ENCODE assay signal across 21 cellular contexts in genomic region chr11:80163011-80163410, GRCh38.
DNase-seq lines count a peak whose midpoint lies in the region; ATAC-seq, FAIRE-seq and TF ChIP-seq lines count a peak whose summit lies in the region.
"Had no signal": no experiment of that assay in that cellular context is flagged by ENCODE, and none has a peak within 500 bp of the region (broad histone marks: within the 10 kb centered on the region; RNA-seq: fewer than 3 reads in every experiment).

No MANE protein-coding gene starts in this region.

- H3K4me3 ChIP-seq in hepatocyte = no peak overlapping the region
- no peak overlapping the region for H3K4me3 ChIP-seq in gastroesophageal sphincter
- H3K4me3 ChIP-seq: PC-9, uterus had no signal

- peak; percentile 48 for DNase-seq in HFFc6
- DNase-seq in amniotic epithelial cell (ENCODE audit: low read depth) = peak; percentile 95
- DNase-seq in hepatocyte (ENCODE audit: low spot score) = peak; percentile 70
- DNase-seq in urothelium cell line (ENCODE audit: low spot score) = peak; percentile 72
- DNase-seq in stimulated activated CD4-positive, alpha-beta T cell treated with anti-CD3 and anti-CD28 coated beads, Interleukin-1b, Interleukin-23, amount 100 ng/mL, for 48 hours = no peak
- no peak for DNase-seq in activated naive CD8-positive, alpha-beta T cell treated with anti-CD3 and anti-CD28 coated beads, Interleukin-2, amount 50 U/mL, for 24 hours
- DNase-seq: activated B cell treated with CpG ODN at 0.5 μM for 24 hours; activated gamma-delta T cell treated with Interleukin-2 at 50 U/mL for 16 hours; DND-41; effector memory CD8-positive, alpha-beta T cell; midbrain; NCI-H187; NCI-H524 treated with DMSO at 0.1 percent for 48 hours; stimulated activated naive B cell treated with anti-CD40 and anti-IgM and Interleukin-4, amounts not matched to agents 10 μg/mL and 1 μg/mL and 100 μg/mL, for 72 hours; T-cell; uterus had no signal

- no peak for TF ChIP-seq POLR2A in gastroesophageal sphincter (IDR thresholded peaks at IDR 0.05)

- H3K9me2 ChIP-seq in hepatocyte (replicated peaks; ENCODE audit: insufficient read depth) = no peaks in the 10 kb centered on the region

- H3K79me2 ChIP-seq in hepatocyte = no peaks in the 10 kb centered on the region

- peak overlapping the region; percentile 69 for H3K27ac ChIP-seq in hepatocyte
- H3K27ac ChIP-seq in gastroesophageal sphincter = no peak overlapping the region
- H3K27ac ChIP-seq: C4-2B, PC-9, uterus had no signal

- H3K9me3 ChIP-seq in hepatocyte (ENCODE audit: low read depth) (no peaks in the 10 kb centered on the region), gastroesophageal sphincter (no peaks in the 10 kb centered on the region)
- H3K9me3 ChIP-seq: uterus had no signal

- no peak for FAIRE-seq in urothelium cell line (lab: Jason Lieb, UNC)
- FAIRE-seq: GM12892 had no signal

- peak overlapping the region; percentile 81 for H3K27ac Mint-ChIP-seq in HFFc6
- no peak overlapping the region for H3K27ac Mint-ChIP-seq in activated naive CD8-positive, alpha-beta T cell treated with anti-CD3 and anti-CD28 coated beads, Interleukin-2, amount 50 U/mL, for 24 hours
- H3K27ac Mint-ChIP-seq: activated B cell treated with CpG ODN at 0.5 μM for 24 hours; brain; effector memory CD8-positive, alpha-beta T cell; stimulated activated naive B cell treated with anti-CD40 and anti-IgM and Interleukin-4, amounts not matched to agents 10 μg/mL and 1 μg/mL and 100 μg/mL, for 72 hours; T-cell had no signal

- H3K9me3 Mint-ChIP-seq in HFFc6 = no peaks in the 10 kb centered on the region
- peaks cover 8% of the 10 kb centered on the region for H3K9me3 Mint-ChIP-seq in activated naive CD8-positive, alpha-beta T cell treated with anti-CD3 and anti-CD28 coated beads, Interleukin-2, amount 50 U/mL, for 24 hours
- H3K9me3 Mint-ChIP-seq: activated B cell treated with CpG ODN at 0.5 μM for 24 hours; brain; stimulated activated naive B cell treated with anti-CD40 and anti-IgM and Interleukin-4, amounts not matched to agents 10 μg/mL and 1 μg/mL and 100 μg/mL, for 72 hours had no signal

- no peak for TF ChIP-seq CTCF in HFFc6 (IDR thresholded peaks at IDR 0.05)
- TF ChIP-seq CTCF in hepatocyte (IDR thresholded peaks at IDR 0.05; ENCODE audit: poor library complexity) = no peak
- TF ChIP-seq CTCF in gastroesophageal sphincter (IDR thresholded peaks at IDR 0.05) = no peak

- H2AFZ ChIP-seq in hepatocyte = no peak overlapping the region
- H2AFZ ChIP-seq: PC-9 had no signal

- H3K4me3 Mint-ChIP-seq in HFFc6 = peak overlapping the region; percentile 51
- no peak overlapping the region for H3K4me3 Mint-ChIP-seq in activated naive CD8-positive, alpha-beta T cell treated with anti-CD3 and anti-CD28 coated beads, Interleukin-2, amount 50 U/mL, for 24 hours
- H3K4me3 Mint-ChIP-seq: activated B cell treated with CpG ODN at 0.5 μM for 24 hours; brain; effector memory CD8-positive, alpha-beta T cell; stimulated activated naive B cell treated with anti-CD40 and anti-IgM and Interleukin-4, amounts not matched to agents 10 μg/mL and 1 μg/mL and 100 μg/mL, for 72 hours; T-cell had no signal

- no peak for ATAC-seq in gastroesophageal sphincter
- no peak for ATAC-seq in activated naive CD8-positive, alpha-beta T cell treated with anti-CD3 and anti-CD28 coated beads, Interleukin-2, amount 50 U/mL, for 24 hours
- ATAC-seq: effector memory CD8-positive, alpha-beta T cell; stimulated activated naive B cell treated with anti-CD40 and anti-IgM and Interleukin-4, amounts not matched to agents 10 μg/mL and 1 μg/mL and 100 μg/mL, for 72 hours; T-cell had no signal

- H3K36me3 Mint-ChIP-seq in HFFc6 (ENCODE audit: low read depth) = no peaks in the 10 kb centered on the region
- H3K36me3 Mint-ChIP-seq in activated naive CD8-positive, alpha-beta T cell treated with anti-CD3 and anti-CD28 coated beads, Interleukin-2, amount 50 U/mL, for 24 hours (ENCODE audit: low read depth) = no peaks in the 10 kb centered on the region
- H3K36me3 Mint-ChIP-seq: brain; stimulated activated naive B cell treated with anti-CD40 and anti-IgM and Interleukin-4, amounts not matched to agents 10 μg/mL and 1 μg/mL and 100 μg/mL, for 72 hours; T-cell had no signal

- H3K27me3 Mint-ChIP-seq in HFFc6 (ENCODE audit: insufficient read depth) = peaks cover 3% of the 10 kb centered on the region
- no peaks in the 10 kb centered on the region for H3K27me3 Mint-ChIP-seq in activated naive CD8-positive, alpha-beta T cell treated with anti-CD3 and anti-CD28 coated beads, Interleukin-2, amount 50 U/mL, for 24 hours
- H3K27me3 Mint-ChIP-seq: activated B cell treated with CpG ODN at 0.5 μM for 24 hours; brain; effector memory CD8-positive, alpha-beta T cell; stimulated activated naive B cell treated with anti-CD40 and anti-IgM and Interleukin-4, amounts not matched to agents 10 μg/mL and 1 μg/mL and 100 μg/mL, for 72 hours; T-cell had no signal

- H3K36me3 ChIP-seq in hepatocyte (replicated peaks; ENCODE audit: insufficient read depth, low read depth) = no peaks in the 10 kb centered on the region
- H3K36me3 ChIP-seq in gastroesophageal sphincter = no peaks in the 10 kb centered on the region
- H3K36me3 ChIP-seq: uterus had no signal

- no peaks in the 10 kb centered on the region for H4K20me1 ChIP-seq in hepatocyte (ENCODE audit: insufficient read depth, poor library complexity, severe bottlenecking)

- TF ChIP-seq EP300 in gastroesophageal sphincter (IDR thresholded peaks at IDR 0.05) = no peak

- WGBS in hepatocyte (ENCODE audit: low lambda C conversion rate, missing lambda C conversion rate) = 68% methylated on average over 3 of the region's 3 CpGs
- 75 to 79% methylated on average over 3 of the region's 3 CpGs for WGBS in gastroesophageal sphincter (ENCODE audit: low coverage in 1 of 2), 2 donors

- peaks cover 52% of the 10 kb centered on the region for H3K4me1 Mint-ChIP-seq in HFFc6 (ENCODE audit: low read depth)
- H3K4me1 Mint-ChIP-seq in activated naive CD8-positive, alpha-beta T cell treated with anti-CD3 and anti-CD28 coated beads, Interleukin-2, amount 50 U/mL, for 24 hours = no peaks in the 10 kb centered on the region
- H3K4me1 Mint-ChIP-seq: activated B cell treated with CpG ODN at 0.5 μM for 24 hours; stimulated activated naive B cell treated with anti-CD40 and anti-IgM and Interleukin-4, amounts not matched to agents 10 μg/mL and 1 μg/mL and 100 μg/mL, for 72 hours; T-cell had no signal

- H3K4me2 ChIP-seq in hepatocyte = peak overlapping the region; percentile 21
- H3K4me2 ChIP-seq: PC-9 had no signal

- H3K27me3 ChIP-seq in hepatocyte (no peaks in the 10 kb centered on the region), gastroesophageal sphincter (no peaks in the 10 kb centered on the region)
- H3K27me3 ChIP-seq: uterus had no signal

- peaks cover 7% of the 10 kb centered on the region for H3K4me1 ChIP-seq in hepatocyte (ENCODE audit: insufficient read depth)
- no peaks in the 10 kb centered on the region for H3K4me1 ChIP-seq in gastroesophageal sphincter
- H3K4me1 ChIP-seq: uterus had no signal

Comparison
In these comparisons a context has a peak if more than half of its experiments do, and no peak if none do; other contexts are left out.
1. DNase-seq: peak in HFFc6 (single experiment), amniotic epithelial cell (single experiment), hepatocyte (single experiment) and urothelium cell line (single experiment); none in stimulated activated CD4-positive, alpha-beta T cell treated with anti-CD3 and anti-CD28 coated beads, Interleukin-1b, Interleukin-23, amount 100 ng/mL, for 48 hours (single experiment) and activated naive CD8-positive, alpha-beta T cell treated with anti-CD3 and anti-CD28 coated beads, Interleukin-2, amount 50 U/mL, for 24 hours (single experiment).